1 cellular context compared by ENCODE assay signal in the genomic region with DNA sequence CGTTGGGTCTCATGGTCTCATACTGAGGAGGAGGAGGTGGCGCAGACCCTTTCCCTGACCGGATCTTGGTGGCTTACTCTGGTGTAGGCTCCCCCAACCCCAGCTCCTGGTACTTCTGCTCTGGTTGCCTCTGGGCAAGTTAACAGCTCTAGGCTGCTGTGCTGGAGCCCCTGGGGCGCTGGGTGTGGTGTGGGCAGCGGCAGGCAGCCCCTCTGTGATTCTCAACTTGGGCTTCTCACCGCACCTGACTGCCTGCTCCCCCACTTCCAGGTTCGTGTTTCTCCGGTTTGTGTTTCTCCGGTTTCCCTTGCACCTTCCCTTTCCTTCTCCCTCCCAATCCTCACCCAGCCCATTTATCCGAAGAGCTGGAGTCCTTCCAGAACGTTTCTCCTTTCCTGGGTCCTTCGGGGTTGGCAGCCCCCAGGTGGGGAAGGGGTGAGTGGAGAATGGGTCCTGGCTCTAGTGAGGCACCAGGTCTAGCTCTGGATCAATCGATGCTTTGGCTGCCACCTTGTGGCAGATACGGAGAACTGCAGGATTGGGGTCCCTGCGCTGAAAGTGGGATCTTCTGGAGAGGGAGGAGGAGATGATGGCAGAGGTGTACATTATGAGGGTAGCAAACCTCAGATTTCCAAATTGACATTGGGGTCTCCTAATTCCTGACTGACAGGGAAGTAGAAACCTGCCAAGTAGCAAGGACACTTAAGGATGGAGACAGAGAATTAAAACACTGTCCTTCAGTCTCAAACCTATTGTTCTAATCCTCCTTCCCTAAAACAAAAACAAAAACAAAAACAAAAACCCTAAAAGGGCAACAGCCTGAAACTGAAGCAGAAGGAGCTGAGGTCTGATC.
TF ChIP-seq lines count a peak whose summit lies in the region.

No MANE protein-coding gene starts in this region.

TF ChIP-seq in SK-N-SH treated with all-trans-retinoic acid at 6 μM for 48 hours, 23 proteins besides CTCF, POLR2A, EP300 and RAD21 (continued from another document):
- TF ChIP-seq PATZ1 (CRISPR knock-in tag; IDR thresholded peaks at IDR 0.05; ENCODE audit: borderline replicate concordance) (no peak), ZFP30 (CRISPR knock-in tag; IDR thresholded peaks at IDR 0.05) (no peak), ESRRG (CRISPR knock-in tag; IDR thresholded peaks at IDR 0.05) (no peak), RARB (CRISPR knock-in tag; IDR thresholded peaks at IDR 0.05) (no peak), ZFP3 (CRISPR knock-in tag; IDR thresholded peaks at IDR 0.05) (no peak), ZNF565 (CRISPR knock-in tag; conservative IDR thresholded peaks at IDR 0.05; ENCODE audit: low read depth) (no peak)
- TF ChIP-seq, protein P1, sequence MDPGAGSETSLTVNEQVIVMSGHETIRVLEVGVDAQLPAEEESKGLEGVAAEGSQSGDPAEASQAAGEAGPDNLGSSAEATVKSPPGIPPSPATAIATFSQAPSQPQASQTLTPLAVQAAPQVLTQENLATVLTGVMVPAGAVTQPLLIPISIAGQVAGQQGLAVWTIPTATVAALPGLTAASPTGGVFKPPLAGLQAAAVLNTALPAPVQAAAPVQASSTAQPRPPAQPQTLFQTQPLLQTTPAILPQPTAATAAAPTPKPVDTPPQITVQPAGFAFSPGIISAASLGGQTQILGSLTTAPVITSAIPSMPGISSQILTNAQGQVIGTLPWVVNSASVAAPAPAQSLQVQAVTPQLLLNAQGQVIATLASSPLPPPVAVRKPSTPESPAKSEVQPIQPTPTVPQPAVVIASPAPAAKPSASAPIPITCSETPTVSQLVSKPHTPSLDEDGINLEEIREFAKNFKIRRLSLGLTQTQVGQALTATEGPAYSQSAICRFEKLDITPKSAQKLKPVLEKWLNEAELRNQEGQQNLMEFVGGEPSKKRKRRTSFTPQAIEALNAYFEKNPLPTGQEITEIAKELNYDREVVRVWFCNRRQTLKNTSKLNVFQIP (CRISPR knock-in tag; IDR thresholded peaks at IDR 0.05; ENCODE audit: borderline replicate concordance, low read depth): no peak
